In genomic region chr2:233084488-233084887, GRCh38 we compare ENCODE assay signal across 1 cellular context.
TF ChIP-seq lines count a peak whose summit lies in the region.

No MANE protein-coding gene starts in this region.

TF ChIP-seq in HepG2, 621 proteins besides CTCF, POLR2A, EP300 and RAD21 (continued from another document):
- peak; percentile 80; the same call in 1 of the 2 replicates for TF ChIP-seq HIC2 (CRISPR knock-in tag; IDR thresholded peaks at IDR 0.05; ENCODE audit: low read depth)
- 0 out of 2 replicates have a peak, but pooled peaks have one; percentile 7 for TF ChIP-seq NCOA1 (CRISPR knock-in tag; IDR thresholded peaks at IDR 0.05)
- TF ChIP-seq ZNF687 (CRISPR knock-in tag; IDR thresholded peaks at IDR 0.05), result peak; percentile 24; the same call in 1 of the 2 replicates
- peak; percentile 36; the same call in 1 of the 2 replicates for TF ChIP-seq NRL (CRISPR knock-in tag; IDR thresholded peaks at IDR 0.05; ENCODE audit: borderline replicate concordance)
- no peak for TF ChIP-seq ZFAT (CRISPR knock-in tag; conservative IDR thresholded peaks at IDR 0.05)
- TF ChIP-seq ETV5 (CRISPR knock-in tag; IDR thresholded peaks at IDR 0.05; ENCODE audit: borderline replicate concordance), result peak; percentile 63; the same call in 1 of the 2 replicates
- TF ChIP-seq ELF1 (CRISPR knock-in tag; IDR thresholded peaks at IDR 0.05), result 0 out of 2 replicates have a peak, but pooled peaks have one; percentile 19
- TF ChIP-seq CEBPG (CRISPR knock-in tag; IDR thresholded peaks at IDR 0.05), result peak; percentile 48; the same call in 1 of the 2 replicates
- peak; percentile 37; the same call in 1 of the 2 replicates for TF ChIP-seq KDM5B (CRISPR knock-in tag; IDR thresholded peaks at IDR 0.05; ENCODE audit: borderline replicate concordance)
- TF ChIP-seq ZNF670 (CRISPR knock-in tag; IDR thresholded peaks at IDR 0.05; ENCODE audit: borderline replicate concordance), result 0 out of 2 replicates have a peak, but pooled peaks have one; percentile 24
- peak; percentile 65; the same call in 1 of the 2 replicates for TF ChIP-seq CEBPB (IDR thresholded peaks at IDR 0.05; ENCODE audit: borderline replicate concordance, low read depth, low read length)
- TF ChIP-seq, protein P1, sequence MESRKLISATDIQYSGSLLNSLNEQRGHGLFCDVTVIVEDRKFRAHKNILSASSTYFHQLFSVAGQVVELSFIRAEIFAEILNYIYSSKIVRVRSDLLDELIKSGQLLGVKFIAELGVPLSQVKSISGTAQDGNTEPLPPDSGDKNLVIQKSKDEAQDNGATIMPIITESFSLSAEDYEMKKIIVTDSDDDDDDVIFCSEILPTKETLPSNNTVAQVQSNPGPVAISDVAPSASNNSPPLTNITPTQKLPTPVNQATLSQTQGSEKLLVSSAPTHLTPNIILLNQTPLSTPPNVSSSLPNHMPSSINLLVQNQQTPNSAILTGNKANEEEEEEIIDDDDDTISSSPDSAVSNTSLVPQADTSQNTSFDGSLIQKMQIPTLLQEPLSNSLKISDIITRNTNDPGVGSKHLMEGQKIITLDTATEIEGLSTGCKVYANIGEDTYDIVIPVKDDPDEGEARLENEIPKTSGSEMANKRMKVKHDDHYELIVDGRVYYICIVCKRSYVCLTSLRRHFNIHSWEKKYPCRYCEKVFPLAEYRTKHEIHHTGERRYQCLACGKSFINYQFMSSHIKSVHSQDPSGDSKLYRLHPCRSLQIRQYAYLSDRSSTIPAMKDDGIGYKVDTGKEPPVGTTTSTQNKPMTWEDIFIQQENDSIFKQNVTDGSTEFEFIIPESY (CRISPR knock-in tag; IDR thresholded peaks at IDR 0.05), result peak; percentile 93
- no peak for TF ChIP-seq SOX13 (IDR thresholded peaks at IDR 0.05)
- TF ChIP-seq SOX13 (CRISPR knock-in tag; conservative IDR thresholded peaks at IDR 0.05 in 1 of 2, IDR thresholded peaks at IDR 0.05 in 1 of 2), result peak in 1 of 2 experiments; percentile 61; a peak in 2 of 4 replicates
- TF ChIP-seq GATAD2A (CRISPR knock-in tag; IDR thresholded peaks at IDR 0.05), result no peak
- TF ChIP-seq ZFP82 (CRISPR knock-in tag; IDR thresholded peaks at IDR 0.05; ENCODE audit: borderline replicate concordance), result 0 out of 2 replicates have a peak, but pooled peaks have one; percentile 54
- no peak for TF ChIP-seq TOE1 (CRISPR knock-in tag; IDR thresholded peaks at IDR 0.05)
- peak; percentile 29; the same call in 1 of the 2 replicates for TF ChIP-seq RARA (CRISPR knock-in tag; IDR thresholded peaks at IDR 0.05)
- TF ChIP-seq SOX5 (CRISPR knock-in tag; IDR thresholded peaks at IDR 0.05; ENCODE audit: borderline replicate concordance), result peak; percentile 63; the same call in 1 of the 2 replicates
